8 cellular contexts compared by ENCODE assay signal in genomic region chr1:110495926-110496600, GRCh38. TPM values are rescaled to one million over a fixed set of nuclear protein-coding genes. Genes with fewer than 3 reads are reported as not detected.
DNase-seq lines count a peak whose midpoint lies in the region; ATAC-seq and TF ChIP-seq lines count a peak whose summit lies in the region.

No MANE protein-coding gene starts in this region.

- no peaks in the 10 kb centered on the region for H3K36me3 Mint-ChIP-seq in natural killer cell
- H3K36me3 Mint-ChIP-seq in stimulated activated effector memory CD8-positive, alpha-beta T cell treated with anti-CD3 and anti-CD28 coated beads, Interleukin-12 subunit alpha, Interleukin-12 subunit beta, amount 100 ng/mL, for 72 hours, result no peaks in the 10 kb centered on the region

- no peak overlapping the region for H2AFZ ChIP-seq in OCI-LY1 (ENCODE audit: low read length)

- no peaks in the 10 kb centered on the region for H3K4me1 Mint-ChIP-seq in natural killer cell
- H3K4me1 Mint-ChIP-seq in stimulated activated effector memory CD8-positive, alpha-beta T cell treated with anti-CD3 and anti-CD28 coated beads, Interleukin-12 subunit alpha, Interleukin-12 subunit beta, amount 100 ng/mL, for 72 hours, result no peaks in the 10 kb centered on the region

- H3K4me1 ChIP-seq in OCI-LY1 (ENCODE audit: insufficient read depth, low read length, severe bottlenecking), result no peaks in the 10 kb centered on the region

- no peak overlapping the region for H3K4me3 Mint-ChIP-seq in natural killer cell
- H3K4me3 Mint-ChIP-seq in stimulated activated effector memory CD8-positive, alpha-beta T cell treated with anti-CD3 and anti-CD28 coated beads, Interleukin-12 subunit alpha, Interleukin-12 subunit beta, amount 100 ng/mL, for 72 hours, result no peak overlapping the region

- H3K4me2 ChIP-seq in OCI-LY1 (ENCODE audit: low read length), result no peak overlapping the region

- no peaks in the 10 kb centered on the region for H4K20me1 ChIP-seq in OCI-LY1 (ENCODE audit: insufficient read depth, low read length)

- intact Hi-C loops in natural killer cell (cut with micrococcal nuclease), result no loop called here

- no peaks in the 10 kb centered on the region for H3K36me3 ChIP-seq in OCI-LY1 (ENCODE audit: insufficient read depth, low read length)

- no peaks in the 10 kb centered on the region for H3F3A ChIP-seq in OCI-LY1 (ENCODE audit: insufficient read depth, low read length)

- TF ChIP-seq CTCF in OCI-LY1 (IDR thresholded peaks at IDR 0.05; ENCODE audit: low read length) (peak; percentile 87), epithelial cell of proximal tubule (conservative IDR thresholded peaks at IDR 0.05; ENCODE audit: low read depth, low read length) (peak; percentile 97), natural killer cell (IDR thresholded peaks at IDR 0.05) (peak; percentile 82)

- H3K9me3 Mint-ChIP-seq in natural killer cell, result no peaks in the 10 kb centered on the region
- H3K9me3 Mint-ChIP-seq in stimulated activated effector memory CD8-positive, alpha-beta T cell treated with anti-CD3 and anti-CD28 coated beads, Interleukin-12 subunit alpha, Interleukin-12 subunit beta, amount 100 ng/mL, for 72 hours, result no peaks in the 10 kb centered on the region

- DNase-seq in ELF-1 (ENCODE audit: low read depth, low spot score), result peak; percentile 89
- DNase-seq in Jurkat, Clone E6-1 (ENCODE audit: low read depth, low spot score), result peak; percentile 74
- DNase-seq in activated CD8-positive, alpha-beta memory T cell treated with anti-CD3 and anti-CD28 coated beads, Interleukin-2, amount 50 U/mL, for 1 hour (ENCODE audit: extremely low read depth), result peak; percentile 31
- peak; percentile 7 for DNase-seq in epithelial cell of proximal tubule (ENCODE audit: low read depth)
- peak; percentile 58 for DNase-seq in natural killer cell
- DNase-seq in stimulated activated effector memory CD8-positive, alpha-beta T cell treated with anti-CD3 and anti-CD28 coated beads, Interleukin-12 subunit alpha, Interleukin-12 subunit beta, amount 100 ng/mL, for 72 hours (ENCODE audit: low spot score in 2 of 2), result peak; percentile 76 to 87

- H3K27ac Mint-ChIP-seq in natural killer cell, result no peak overlapping the region
- H3K27ac Mint-ChIP-seq in stimulated activated effector memory CD8-positive, alpha-beta T cell treated with anti-CD3 and anti-CD28 coated beads, Interleukin-12 subunit alpha, Interleukin-12 subunit beta, amount 100 ng/mL, for 72 hours, result no peak overlapping the region

- peaks cover 0 to 7% of the 10 kb centered on the region in 2 donors for H3K27me3 Mint-ChIP-seq in natural killer cell (ENCODE audit: low read depth in 2 of 2)

- H3K4me3 ChIP-seq in Jurkat, Clone E6-1 (ENCODE audit: low read length), result no peak overlapping the region
- no peak overlapping the region for H3K4me3 ChIP-seq in OCI-LY1 (ENCODE audit: low read depth, low read length, poor library complexity, severe bottlenecking)
- H3K4me3 ChIP-seq in epithelial cell of proximal tubule (ENCODE audit: low read depth, low read length), result no peak overlapping the region

- no peaks in the 10 kb centered on the region for H3K9me2 ChIP-seq in OCI-LY1 (ENCODE audit: low read depth, low read length)

- ATAC-seq in natural killer cell (peak; percentile 69 to 92 (median 84)), GM18858 (IDR thresholded peaks at IDR 0.05; ENCODE audit: unreplicated experiment) (no peak)
- peak; percentile 80 for ATAC-seq in stimulated activated effector memory CD8-positive, alpha-beta T cell treated with anti-CD3 and anti-CD28 coated beads, Interleukin-12 subunit alpha, Interleukin-12 subunit beta, amount 100 ng/mL, for 72 hours

- H3K9me3 ChIP-seq in OCI-LY1 (ENCODE audit: low read length), result no peaks in the 10 kb centered on the region

- no peaks in the 10 kb centered on the region for H3K79me2 ChIP-seq in OCI-LY1 (ENCODE audit: insufficient read depth, low read length)

- no peak overlapping the region for H3K9ac ChIP-seq in OCI-LY1 (ENCODE audit: low read length)

- H3K27me3 ChIP-seq in OCI-LY1 (ENCODE audit: insufficient read depth, low read length), result no peaks in the 10 kb centered on the region

- no peak overlapping the region for H3K27ac ChIP-seq in OCI-LY1 (ENCODE audit: low read depth, low read length, poor library complexity, severe bottlenecking)

RNA-seq across cellular contexts. Expression of gene KCNA10, which starts 22.9 kb away (rescaled TPM):
- not detected for polyA plus RNA-seq in Jurkat, Clone E6-1 (2012; ENCODE audit: insufficient read depth, insufficient read length)
- total RNA-seq in epithelial cell of proximal tubule (not detected in 2 replicates), natural killer cell (not detected)

RNA-seq across cellular contexts. Expression of gene PROK1, which starts 45.1 kb away (rescaled TPM):
- not detected for polyA plus RNA-seq in Jurkat, Clone E6-1 (2012; ENCODE audit: insufficient read depth, insufficient read length)
- total RNA-seq in epithelial cell of proximal tubule (not detected in 2 replicates), natural killer cell (not detected)

Comparison
In these comparisons a context has a peak if more than half of its experiments do, and no peak if none do; other contexts are left out.
1. DNase-seq: peak in every context shown above with its lines; median percentile 89 in ELF-1; 82 in stimulated activated effector memory CD8-positive, alpha-beta T cell treated with anti-CD3 and anti-CD28 coated beads, Interleukin-12 subunit alpha, Interleukin-12 subunit beta, amount 100 ng/mL, for 72 hours; 74 in Jurkat, Clone E6-1; 58 in natural killer cell; 31 in activated CD8-positive, alpha-beta memory T cell treated with anti-CD3 and anti-CD28 coated beads, Interleukin-2, amount 50 U/mL, for 1 hour; 7 in epithelial cell of proximal tubule.